ENCODE assay signal across 9 cellular contexts in the genomic region with DNA sequence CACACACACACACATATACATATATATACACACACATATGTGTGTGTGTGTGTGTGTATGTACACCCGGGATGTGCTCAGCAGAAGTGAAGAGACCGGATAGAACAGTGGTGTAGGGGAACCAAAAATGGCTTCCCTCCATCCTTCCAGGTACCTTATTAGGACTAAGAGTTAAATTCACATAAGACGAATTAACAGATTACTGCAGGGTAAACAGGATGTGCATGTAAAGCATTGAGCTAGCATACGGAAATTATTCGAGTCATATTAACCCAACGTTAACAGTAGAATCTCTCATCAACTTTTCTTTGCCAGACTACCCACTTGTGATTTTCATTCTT. TPM values are rescaled to one million over a fixed set of nuclear protein-coding genes. Genes with fewer than 3 reads are reported as not detected.
DNase-seq lines count a peak whose midpoint lies in the region; ATAC-seq, FAIRE-seq and TF ChIP-seq lines count a peak whose summit lies in the region.
"Had no signal": no experiment of that assay in that cellular context is flagged by ENCODE, and none has a peak within 500 bp of the region (broad histone marks: within the 10 kb centered on the region; RNA-seq: fewer than 3 reads in every experiment).

No MANE protein-coding gene starts in this region.

- peaks cover 3% of the 10 kb centered on the region for H3K23me2 ChIP-seq in H1 (ENCODE audit: low read depth, low read length)

- H3K4me1 Mint-ChIP-seq in osteocyte (ENCODE audit: unreplicated experiment), result peaks cover 31% of the 10 kb centered on the region

- H4K20me1 ChIP-seq in H1 (replicated peaks in 1 of 2; ENCODE audit: control insufficient read depth in 1 of 2, insufficient read depth in 2 of 2, low read length in 2 of 2), result peaks cover 4 to 8% of the 10 kb centered on the region in 2 experiments

- peak overlapping the region; percentile 53 for H3K27ac Mint-ChIP-seq in osteocyte (ENCODE audit: unreplicated experiment)

- no peak overlapping the region for H4K5ac ChIP-seq in H1 (ENCODE audit: insufficient read length, low read depth, low read length)

- no peak overlapping the region for H2BK15ac ChIP-seq in H1 (ENCODE audit: low read length)

- H3K79me2 ChIP-seq in H1 (ENCODE audit: control insufficient read depth in 1 of 2, insufficient read depth in 2 of 2, low read length in 2 of 2), result peaks cover 28 to 72% of the 10 kb centered on the region in 2 experiments

- H3K56ac ChIP-seq in H1 (replicated peaks; ENCODE audit: insufficient read length, low read depth, low read length), result no peak overlapping the region

- TF ChIP-seq EP300 in H1 (IDR thresholded peaks at IDR 0.05; ENCODE audit: borderline replicate concordance in 1 of 2, low read depth in 2 of 2, low read length in 2 of 2), result no peak

- H4K91ac ChIP-seq in H1 (replicated peaks; ENCODE audit: insufficient read length, low read length), result no peak overlapping the region

- no peak for ATAC-seq in GM18868 (IDR thresholded peaks at IDR 0.05; ENCODE audit: unreplicated experiment)
- ATAC-seq in HG03342 (IDR thresholded peaks at IDR 0.05; ENCODE audit: unreplicated experiment), result no peak

- POLR2A ChIA-PET in H1 (lab: Charles Lee; ENCODE audit: partially characterized antibody), result interaction anchor here (1.2 to 3.1 kb wide), 4 partner anchors 11 to 34 kb away, joined by 3 to 10 read pairs (median 4); partner anchors contain the start of gene FAM210B

- H2AFZ ChIP-seq in H1 (ENCODE audit: low read length), result no peak overlapping the region

- H3K9me3 Mint-ChIP-seq in osteocyte (ENCODE audit: unreplicated experiment), result no peaks in the 10 kb centered on the region
- H3K9me3 Mint-ChIP-seq: IgD-negative memory B cell had no signal

- no peak for FAIRE-seq in H1 (lab: Jason Lieb, UNC)

- 0 out of 2 replicates have a peak overlapping the region, but pooled peaks have one; percentile 42 for H3K18ac ChIP-seq in H1 (ENCODE audit: extremely low read depth, low read length)

- no peak overlapping the region for H3K4me3 Mint-ChIP-seq in osteocyte (ENCODE audit: unreplicated experiment)
- H3K4me3 Mint-ChIP-seq: IgD-negative memory B cell had no signal

- H2BK12ac ChIP-seq in H1 (ENCODE audit: low read depth, low read length), result no peak overlapping the region

- peaks cover 10% of the 10 kb centered on the region for H3K79me1 ChIP-seq in H1 (ENCODE audit: low read depth, low read length)

- no peak overlapping the region for H4K8ac ChIP-seq in H1 (ENCODE audit: extremely low read depth, insufficient read depth, low read length)

- H3K4me2 ChIP-seq in H1 (ENCODE audit: insufficient read depth in 1 of 2, low read depth in 2 of 2, low read length in 2 of 2), result peak overlapping the region; percentile 97

- peaks cover 24 to 48% (median 43%) of the 10 kb centered on the region in 4 experiments for H3K36me3 ChIP-seq in H1 (ENCODE audit: control insufficient read depth in 2 of 4, insufficient read depth in 4 of 4, low read length in 3 of 4)

- no peak overlapping the region for H3K27ac ChIP-seq in H1 (ENCODE audit: low read depth, low read length)

- H3K9ac ChIP-seq in H1 (replicated peaks in 1 of 4; ENCODE audit: extremely low read depth in 1 of 4, low read depth in 3 of 4, low read length in 3 of 4), result peak overlapping the region; percentile 86 to 97 (median 92)

- H3K27me3 ChIP-seq in H1 (replicated peaks in 1 of 4; ENCODE audit: control insufficient read depth in 3 of 4, extremely low read depth in 1 of 4, insufficient read depth in 3 of 4, low read length in 3 of 4), result no peaks in the 10 kb centered on the region

- no peaks in the 10 kb centered on the region for H3K27me3 Mint-ChIP-seq in osteocyte (ENCODE audit: unreplicated experiment)
- H3K27me3 Mint-ChIP-seq: IgD-negative memory B cell had no signal

- no peak overlapping the region for H3K14ac ChIP-seq in H1 (ENCODE audit: insufficient read length)

- CTCF ChIA-PET in H1 (lab: Charles Lee; ENCODE audit: partially characterized antibody), result interaction anchor here (1.2 kb wide), 1 partner anchor 184 kb away, joined by 3 read pairs; no protein-coding TSS in a partner anchor

- TF ChIP-seq CTCF in H1 (IDR thresholded peaks at IDR 0.05; ENCODE audit: control extremely low read depth in 1 of 3, insufficient read depth in 1 of 3, low read depth in 1 of 3, low read length in 3 of 3), result no peak
- no peak for TF ChIP-seq CTCF in osteocyte (IDR thresholded peaks at IDR 0.05)

- no peak overlapping the region for H3K23ac ChIP-seq in H1 (ENCODE audit: insufficient read length)

- H3K4me3 ChIP-seq in GM08714 (ENCODE audit: low read length) (peak overlapping the region; percentile 93), H1 (ENCODE audit: extremely low read depth in 1 of 4, insufficient read depth in 2 of 4, low read depth in 3 of 4, low read length in 4 of 4) (peak overlapping the region; percentile 88 to 99 (median 98))

- no peak for TF ChIP-seq RAD21 in H1 (IDR thresholded peaks at IDR 0.05 in 1 of 2, conservative IDR thresholded peaks at IDR 0.05 in 1 of 2; ENCODE audit: low read depth in 2 of 2, low read length in 2 of 2)

- peaks cover 14% of the 10 kb centered on the region for H3K36me3 Mint-ChIP-seq in osteocyte (ENCODE audit: unreplicated experiment)

- no peak overlapping the region for H2BK120ac ChIP-seq in H1 (replicated peaks; ENCODE audit: low read depth, low read length)

- peak; percentile 50 for DNase-seq in NAMALWA (ENCODE audit: low spot score)
- DNase-seq in H1 (ENCODE audit: low read depth in 1 of 2, low spot score in 2 of 2), result no peak
- DNase-seq in osteocyte (ENCODE audit: extremely low spot score, unreplicated experiment), result no peak
- DNase-seq in superior temporal gyrus (ENCODE audit: extremely low spot score), result no peak
- DNase-seq in stimulated activated CD8-positive, alpha-beta memory T cell treated with anti-CD3 and anti-CD28 coated beads, Interleukin-4, amount 100 ng/mL, for 48 hours, result no peak

- TF ChIP-seq POLR2A in H1 (IDR thresholded peaks at IDR 0.05; ENCODE audit: control extremely low read depth in 1 of 2, low read depth in 2 of 2, low read length in 2 of 2), result no peak

- H2BK5ac ChIP-seq in H1 (ENCODE audit: low read depth, low read length), result no peak overlapping the region; the same call in 1 of the 2 replicates

- no peaks in the 10 kb centered on the region for H3K9me3 ChIP-seq in H1 (ENCODE audit: insufficient read depth in 2 of 2, low read depth in 1 of 2, low read length in 1 of 2)

- peaks cover 3 to 7% (median 4%) of the 10 kb centered on the region in 4 experiments; a peak in 5 of 7 replicates for H3K4me1 ChIP-seq in H1 (replicated peaks in 1 of 4; ENCODE audit: control insufficient read depth in 3 of 4, insufficient read depth in 4 of 4, low read length in 3 of 4)

- H2BK20ac ChIP-seq in H1 (ENCODE audit: low read length), result no peak overlapping the region

- no peak overlapping the region; the same call in 1 of the 2 replicates for H2AK5ac ChIP-seq in H1 (ENCODE audit: low read depth, low read length)

- H3K4ac ChIP-seq in H1 (replicated peaks; ENCODE audit: insufficient read length, low read depth, low read length), result no peak overlapping the region

- 13% methylated on average over 6 of the region's 6 CpGs; no CpG with 5 or more reads in 1 of the 2 experiments for WGBS in H1 (ENCODE audit: extremely low coverage in 1 of 2, insufficient coverage in 1 of 2, insufficient read length in 1 of 2, insufficient replicate concordance in 2 of 2, low coverage in 1 of 2, low lambda C conversion rate in 2 of 2, missing lambda C conversion rate in 1 of 2), 2 experiments

RNA-seq across cellular contexts. Expression of gene CSTF1, which starts 0.7 kb away (rescaled TPM):
- total RNA-seq in H1 (2021; fragmentation: NEBNext Ultra II Directional; extraction: Animal tissue kit (Norgen Biotek cat#: 25700)), result 56.4 and 59.4 TPM in 2 replicates
- 78.8 and 83.5 TPM in 2 replicates for polyA plus RNA-seq in H1 (2011; rRNA removed)
- 65.3 TPM for polyA plus RNA-seq in H1 (2011; cell fraction: cytosol; rRNA removed)
- polyA plus RNA-seq in H1 (2011; cell fraction: nucleus; rRNA removed), result 62.6 TPM
- 47.0 to 68.1 TPM (median 61.5 TPM) in 4 replicates for polyA plus RNA-seq in H1 (2012, experiment 1 of 2)
- polyA plus RNA-seq in H1 (2012, experiment 2 of 2), result 10.2 TPM
- polyA plus RNA-seq in H1 (2013, experiment 1 of 2), result 36.8 TPM
- polyA plus RNA-seq in H1 (2013, experiment 2 of 2), result 34.7 TPM
- 191 and 211 TPM in 2 replicates for polyA minus RNA-seq in H1 (2011; rRNA and poly(A)+ RNA removed)
- polyA minus RNA-seq in H1 (2011; cell fraction: cytosol; rRNA and poly(A)+ RNA removed), result 55.7 TPM
- 60.1 TPM for polyA minus RNA-seq in H1 (2011; cell fraction: nucleus; rRNA and poly(A)+ RNA removed)
- total RNA-seq in osteocyte, result 36.2 and 38.6 TPM in 2 replicates

RNA-seq across cellular contexts. Expression of gene AURKA, which starts 1.1 kb away (rescaled TPM):
- 84.8 and 90.8 TPM in 2 replicates for total RNA-seq in H1 (2021; fragmentation: NEBNext Ultra II Directional; extraction: Animal tissue kit (Norgen Biotek cat#: 25700))
- 37.5 and 45.8 TPM in 2 replicates for polyA plus RNA-seq in H1 (2011; rRNA removed)
- 58.8 TPM for polyA plus RNA-seq in H1 (2011; cell fraction: cytosol; rRNA removed)
- 25.7 TPM for polyA plus RNA-seq in H1 (2011; cell fraction: nucleus; rRNA removed)
- 50.7 to 74.2 TPM (median 56.9 TPM) in 4 replicates for polyA plus RNA-seq in H1 (2012, experiment 1 of 2)
- 17.7 TPM for polyA plus RNA-seq in H1 (2012, experiment 2 of 2)
- polyA plus RNA-seq in H1 (2013, experiment 1 of 2), result 69.7 TPM
- 71.0 TPM for polyA plus RNA-seq in H1 (2013, experiment 2 of 2)
- polyA minus RNA-seq in H1 (2011; rRNA and poly(A)+ RNA removed), result 50.4 and 52.9 TPM in 2 replicates
- polyA minus RNA-seq in H1 (2011; cell fraction: cytosol; rRNA and poly(A)+ RNA removed), result 36.8 TPM
- 25.2 TPM for polyA minus RNA-seq in H1 (2011; cell fraction: nucleus; rRNA and poly(A)+ RNA removed)
- 10.4 and 11.7 TPM in 2 replicates for total RNA-seq in osteocyte

RNA-seq across cellular contexts. Expression of gene CASS4, which starts 19.0 kb away (rescaled TPM):
- total RNA-seq in H1 (2021; fragmentation: NEBNext Ultra II Directional; extraction: Animal tissue kit (Norgen Biotek cat#: 25700)), result not detected in 2 replicates
- not detected in 2 replicates for polyA plus RNA-seq in H1 (2011; rRNA removed)
- polyA plus RNA-seq in H1 (2011; cell fraction: cytosol; rRNA removed), result not detected
- not detected for polyA plus RNA-seq in H1 (2011; cell fraction: nucleus; rRNA removed)
- not detected in 4 replicates for polyA plus RNA-seq in H1 (2012, experiment 1 of 2)
- not detected for polyA plus RNA-seq in H1 (2012, experiment 2 of 2)
- polyA plus RNA-seq in H1 (2013, experiment 1 of 2), result 0.04 TPM
- 0.02 TPM for polyA plus RNA-seq in H1 (2013, experiment 2 of 2)
- not detected in 2 replicates for polyA minus RNA-seq in H1 (2011; rRNA and poly(A)+ RNA removed)
- not detected for polyA minus RNA-seq in H1 (2011; cell fraction: cytosol; rRNA and poly(A)+ RNA removed)
- not detected for polyA minus RNA-seq in H1 (2011; cell fraction: nucleus; rRNA and poly(A)+ RNA removed)
- total RNA-seq in osteocyte, result 0.13 TPM in 1 of 2 replicates, not detected in the other

RNA-seq across cellular contexts. Expression of gene FAM210B, which starts 34.3 kb away (rescaled TPM):
- 15.0 and 15.1 TPM in 2 replicates for total RNA-seq in H1 (2021; fragmentation: NEBNext Ultra II Directional; extraction: Animal tissue kit (Norgen Biotek cat#: 25700))
- 7.5 and 9.4 TPM in 2 replicates for polyA plus RNA-seq in H1 (2011; rRNA removed)
- polyA plus RNA-seq in H1 (2011; cell fraction: cytosol; rRNA removed), result 10.8 TPM
- polyA plus RNA-seq in H1 (2011; cell fraction: nucleus; rRNA removed), result 9.0 TPM
- polyA plus RNA-seq in H1 (2012, experiment 1 of 2), result 10.0 to 13.5 TPM (median 11.2 TPM) in 4 replicates
- 4.4 TPM for polyA plus RNA-seq in H1 (2012, experiment 2 of 2)
- 23.0 TPM for polyA plus RNA-seq in H1 (2013, experiment 1 of 2)
- polyA plus RNA-seq in H1 (2013, experiment 2 of 2), result 25.0 TPM
- polyA minus RNA-seq in H1 (2011; rRNA and poly(A)+ RNA removed), result 8.2 and 10.5 TPM in 2 replicates
- polyA minus RNA-seq in H1 (2011; cell fraction: cytosol; rRNA and poly(A)+ RNA removed), result 7.8 TPM
- 10.8 TPM for polyA minus RNA-seq in H1 (2011; cell fraction: nucleus; rRNA and poly(A)+ RNA removed)
- 46.9 and 50.6 TPM in 2 replicates for total RNA-seq in osteocyte
